Comparison of ENCODE assay signal across 1 cellular context in the genomic region with DNA sequence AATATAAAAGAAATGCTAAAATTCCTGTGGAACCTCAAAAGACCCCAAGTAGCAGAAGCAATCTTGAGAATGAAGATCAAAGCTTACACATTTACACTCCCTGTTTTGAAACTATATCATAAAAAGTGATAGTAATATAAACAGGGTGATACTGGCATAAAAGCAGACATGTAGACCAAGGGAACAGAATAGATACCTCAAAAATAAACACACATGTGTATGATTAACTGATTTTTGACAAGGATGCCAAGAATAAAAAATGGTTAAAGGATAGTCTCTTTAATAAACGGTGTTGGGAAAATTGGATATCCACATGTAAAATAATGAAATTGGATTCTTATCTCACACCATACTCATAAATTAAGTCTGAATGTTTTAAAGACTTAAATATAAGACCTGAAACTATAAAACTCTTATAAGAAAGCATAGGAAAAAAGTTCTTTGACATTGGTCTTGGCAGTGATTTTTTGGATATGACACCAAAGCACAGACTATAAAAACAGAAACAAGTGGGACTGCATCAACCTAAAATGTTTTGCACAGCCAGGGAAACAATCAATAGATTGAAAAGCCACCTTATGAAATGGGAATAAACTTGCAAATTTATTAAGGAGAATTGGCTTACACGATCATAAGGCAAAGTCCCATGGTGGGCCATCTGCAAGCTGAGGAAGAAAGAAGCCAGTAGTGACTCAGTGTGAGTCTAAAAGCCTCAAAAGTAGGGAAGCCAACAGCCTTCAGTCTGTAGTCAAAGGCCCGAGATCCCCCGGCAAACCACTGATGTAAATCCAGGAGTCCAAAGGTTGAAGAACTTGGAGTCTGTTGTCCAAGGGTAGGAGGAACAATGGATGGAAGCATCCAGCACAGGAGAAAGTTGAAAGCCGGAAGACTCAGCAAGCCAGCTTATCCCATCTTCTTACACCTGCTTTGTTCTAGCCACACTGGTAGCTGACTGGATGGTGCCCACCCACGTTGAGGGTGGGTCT.
TF ChIP-seq lines count a peak whose summit lies in the region.

No MANE protein-coding gene starts in this region.

TF ChIP-seq in HepG2, 621 proteins besides CTCF, POLR2A, EP300 and RAD21 (continued from another document):
- TF ChIP-seq, protein P1, sequence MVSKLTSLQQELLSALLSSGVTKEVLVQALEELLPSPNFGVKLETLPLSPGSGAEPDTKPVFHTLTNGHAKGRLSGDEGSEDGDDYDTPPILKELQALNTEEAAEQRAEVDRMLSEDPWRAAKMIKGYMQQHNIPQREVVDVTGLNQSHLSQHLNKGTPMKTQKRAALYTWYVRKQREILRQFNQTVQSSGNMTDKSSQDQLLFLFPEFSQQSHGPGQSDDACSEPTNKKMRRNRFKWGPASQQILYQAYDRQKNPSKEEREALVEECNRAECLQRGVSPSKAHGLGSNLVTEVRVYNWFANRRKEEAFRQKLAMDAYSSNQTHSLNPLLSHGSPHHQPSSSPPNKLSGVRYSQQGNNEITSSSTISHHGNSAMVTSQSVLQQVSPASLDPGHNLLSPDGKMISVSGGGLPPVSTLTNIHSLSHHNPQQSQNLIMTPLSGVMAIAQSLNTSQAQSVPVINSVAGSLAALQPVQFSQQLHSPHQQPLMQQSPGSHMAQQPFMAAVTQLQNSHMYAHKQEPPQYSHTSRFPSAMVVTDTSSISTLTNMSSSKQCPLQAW (CRISPR knock-in tag; IDR thresholded peaks at IDR 0.05), result no peak
- no peak for TF ChIP-seq ZKSCAN5 (CRISPR knock-in tag; IDR thresholded peaks at IDR 0.05)
- TF ChIP-seq ZNF614 (CRISPR knock-in tag; IDR thresholded peaks at IDR 0.05; ENCODE audit: borderline replicate concordance), result no peak
- peak; percentile 74 for TF ChIP-seq HNF4A (CRISPR knock-in tag; IDR thresholded peaks at IDR 0.05)
- no peak for TF ChIP-seq RBM22 (optimal IDR thresholded peaks at IDR 0.05; ENCODE audit: low read length)
- TF ChIP-seq HNF4G (IDR thresholded peaks at IDR 0.05; ENCODE audit: borderline replicate concordance, low read depth, low read length), result peak; percentile 63
- no peak for TF ChIP-seq HNF4G (CRISPR knock-in tag; IDR thresholded peaks at IDR 0.05; ENCODE audit: borderline replicate concordance, low read depth)
- TF ChIP-seq, protein P2, sequence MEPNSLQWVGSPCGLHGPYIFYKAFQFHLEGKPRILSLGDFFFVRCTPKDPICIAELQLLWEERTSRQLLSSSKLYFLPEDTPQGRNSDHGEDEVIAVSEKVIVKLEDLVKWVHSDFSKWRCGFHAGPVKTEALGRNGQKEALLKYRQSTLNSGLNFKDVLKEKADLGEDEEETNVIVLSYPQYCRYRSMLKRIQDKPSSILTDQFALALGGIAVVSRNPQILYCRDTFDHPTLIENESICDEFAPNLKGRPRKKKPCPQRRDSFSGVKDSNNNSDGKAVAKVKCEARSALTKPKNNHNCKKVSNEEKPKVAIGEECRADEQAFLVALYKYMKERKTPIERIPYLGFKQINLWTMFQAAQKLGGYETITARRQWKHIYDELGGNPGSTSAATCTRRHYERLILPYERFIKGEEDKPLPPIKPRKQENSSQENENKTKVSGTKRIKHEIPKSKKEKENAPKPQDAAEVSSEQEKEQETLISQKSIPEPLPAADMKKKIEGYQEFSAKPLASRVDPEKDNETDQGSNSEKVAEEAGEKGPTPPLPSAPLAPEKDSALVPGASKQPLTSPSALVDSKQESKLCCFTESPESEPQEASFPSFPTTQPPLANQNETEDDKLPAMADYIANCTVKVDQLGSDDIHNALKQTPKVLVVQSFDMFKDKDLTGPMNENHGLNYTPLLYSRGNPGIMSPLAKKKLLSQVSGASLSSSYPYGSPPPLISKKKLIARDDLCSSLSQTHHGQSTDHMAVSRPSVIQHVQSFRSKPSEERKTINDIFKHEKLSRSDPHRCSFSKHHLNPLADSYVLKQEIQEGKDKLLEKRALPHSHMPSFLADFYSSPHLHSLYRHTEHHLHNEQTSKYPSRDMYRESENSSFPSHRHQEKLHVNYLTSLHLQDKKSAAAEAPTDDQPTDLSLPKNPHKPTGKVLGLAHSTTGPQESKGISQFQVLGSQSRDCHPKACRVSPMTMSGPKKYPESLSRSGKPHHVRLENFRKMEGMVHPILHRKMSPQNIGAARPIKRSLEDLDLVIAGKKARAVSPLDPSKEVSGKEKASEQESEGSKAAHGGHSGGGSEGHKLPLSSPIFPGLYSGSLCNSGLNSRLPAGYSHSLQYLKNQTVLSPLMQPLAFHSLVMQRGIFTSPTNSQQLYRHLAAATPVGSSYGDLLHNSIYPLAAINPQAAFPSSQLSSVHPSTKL (CRISPR knock-in tag; IDR thresholded peaks at IDR 0.05), result 0 out of 2 replicates have a peak, but pooled peaks have one; percentile 15
- TF ChIP-seq, protein P3, sequence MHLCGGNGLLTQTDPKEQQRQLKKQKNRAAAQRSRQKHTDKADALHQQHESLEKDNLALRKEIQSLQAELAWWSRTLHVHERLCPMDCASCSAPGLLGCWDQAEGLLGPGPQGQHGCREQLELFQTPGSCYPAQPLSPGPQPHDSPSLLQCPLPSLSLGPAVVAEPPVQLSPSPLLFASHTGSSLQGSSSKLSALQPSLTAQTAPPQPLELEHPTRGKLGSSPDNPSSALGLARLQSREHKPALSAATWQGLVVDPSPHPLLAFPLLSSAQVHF (CRISPR knock-in tag; IDR thresholded peaks at IDR 0.05), result no peak
- TF ChIP-seq ZNF317 (CRISPR knock-in tag; IDR thresholded peaks at IDR 0.05), result 0 out of 2 replicates have a peak, but pooled peaks have one; percentile 23
- TF ChIP-seq, protein P4, sequence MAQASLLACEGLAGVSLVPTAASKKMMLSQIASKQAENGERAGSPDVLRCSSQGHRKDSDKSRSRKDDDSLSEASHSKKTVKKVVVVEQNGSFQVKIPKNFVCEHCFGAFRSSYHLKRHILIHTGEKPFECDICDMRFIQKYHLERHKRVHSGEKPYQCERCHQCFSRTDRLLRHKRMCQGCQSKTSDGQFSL (CRISPR knock-in tag; IDR thresholded peaks at IDR 0.05), result no peak
- TF ChIP-seq, protein P5, sequence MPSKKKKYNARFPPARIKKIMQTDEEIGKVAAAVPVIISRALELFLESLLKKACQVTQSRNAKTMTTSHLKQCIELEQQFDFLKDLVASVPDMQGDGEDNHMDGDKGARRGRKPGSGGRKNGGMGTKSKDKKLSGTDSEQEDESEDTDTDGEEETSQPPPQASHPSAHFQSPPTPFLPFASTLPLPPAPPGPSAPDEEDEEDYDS (CRISPR knock-in tag; IDR thresholded peaks at IDR 0.05), result no peak
- no peak for TF ChIP-seq MIXL1 (CRISPR knock-in tag; IDR thresholded peaks at IDR 0.05)
- TF ChIP-seq CAMTA2 (CRISPR knock-in tag; IDR thresholded peaks at IDR 0.05; ENCODE audit: borderline replicate concordance), result no peak
